1 cellular context compared by ENCODE assay signal in genomic region chr1:210291786-210292275, GRCh38.
TF ChIP-seq lines count a peak whose summit lies in the region.

No MANE protein-coding gene starts in this region.

TF ChIP-seq in HCT116, 20 proteins besides CTCF, POLR2A, EP300 and RAD21 (continued from another document):
- TF ChIP-seq REST (IDR thresholded peaks at IDR 0.05; ENCODE audit: low read depth) (no peak), TCF7L2 (IDR thresholded peaks at IDR 0.05; ENCODE audit: borderline replicate concordance, extremely low read depth, insufficient read depth, insufficient read length) (no peak), CBX3 (IDR thresholded peaks at IDR 0.05; ENCODE audit: low read depth) (no peak), MAX (IDR thresholded peaks at IDR 0.05) (no peak), ZBTB33 (IDR thresholded peaks at IDR 0.05; ENCODE audit: extremely low read depth, insufficient replicate concordance, low read length) (no peak), POLR2AphosphoS5 (IDR thresholded peaks at IDR 0.05; ENCODE audit: low read depth, low read length) (no peak), ZNF274 (IDR thresholded peaks at IDR 0.05; ENCODE audit: low read depth, low read length) (no peak), YY1 (IDR thresholded peaks at IDR 0.05; ENCODE audit: extremely low read depth, insufficient replicate concordance, low read depth, low read length) (no peak), SRF (IDR thresholded peaks at IDR 0.05; ENCODE audit: low read depth) (no peak), EZH2 (IDR thresholded peaks at IDR 0.05) (no peak), ZFX (IDR thresholded peaks at IDR 0.05) (no peak), FOSL1 (IDR thresholded peaks at IDR 0.05; ENCODE audit: low read depth) (no peak), JUND (IDR thresholded peaks at IDR 0.05) (no peak)
TF ChIP-seq in HCT116: peak in this region for 0.
